17 cellular contexts compared by ENCODE assay signal in the genomic region with DNA sequence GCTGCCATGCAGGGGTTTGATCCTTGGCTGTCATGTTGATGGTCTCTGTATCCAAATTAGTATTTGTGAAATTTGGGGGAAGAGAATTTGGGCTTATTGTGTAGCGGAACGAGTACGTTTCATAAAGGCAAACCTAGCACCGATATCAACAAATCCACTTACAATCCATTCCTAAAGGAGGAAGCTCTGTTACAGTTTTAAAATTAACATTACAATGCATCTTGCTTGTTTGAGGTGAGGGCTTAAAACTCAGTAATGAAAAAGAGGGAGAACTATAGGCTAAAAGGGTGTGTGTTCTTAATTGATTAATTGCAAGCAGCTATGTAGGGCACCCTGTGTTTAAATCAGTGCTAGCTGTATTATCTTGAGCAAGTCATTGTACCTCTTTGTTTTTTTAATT. TPM values are rescaled to one million over a fixed set of nuclear protein-coding genes. Genes with fewer than 3 reads are reported as not detected.
A peak's percentile ranks its signal among the peaks of the same experiment; 100 is the strongest.
DNase-seq lines count a peak whose midpoint lies in the region; ATAC-seq and TF ChIP-seq lines count a peak whose summit lies in the region.
"Had no signal": no experiment of that assay in that cellular context is flagged by ENCODE, and none has a peak within 500 bp of the region (broad histone marks: within the 10 kb centered on the region; RNA-seq: fewer than 3 reads in every experiment).

No MANE protein-coding gene starts in this region.

- H3K27me3 ChIP-seq in PC-3 (ENCODE audit: low read length) (no peaks in the 10 kb centered on the region), esophagus muscularis mucosa (no peaks in the 10 kb centered on the region), thoracic aorta (replicated peaks; ENCODE audit: insufficient read depth) (no peaks in the 10 kb centered on the region)
- H3K27me3 ChIP-seq: right lobe of liver had no signal

- TF ChIP-seq EP300 in esophagus muscularis mucosa (IDR thresholded peaks at IDR 0.05): no peak

- H3K4me2 ChIP-seq in PC-3 (ENCODE audit: low read length): no peak overlapping the region
- H3K4me2 ChIP-seq: KMS-11 had no signal

- TF ChIP-seq CTCF in PC-3 (conservative IDR thresholded peaks at IDR 0.05; ENCODE audit: low read depth, low read length): no peak
- no peak for TF ChIP-seq CTCF in esophagus muscularis mucosa (IDR thresholded peaks at IDR 0.05)
- TF ChIP-seq CTCF in thoracic aorta (IDR thresholded peaks at IDR 0.05): no peak

- H3K27ac Mint-ChIP-seq in activated T-cell treated with anti-CD3 and anti-CD28 coated beads, Interleukin-2, amount 50 U/mL, for 24 hours: peak overlapping the region; percentile 74
- H3K27ac Mint-ChIP-seq: activated T-helper 2 cell treated with anti-CD3 and anti-CD28 coated beads, Interferon-gamma antibody, Interleukin-2, Interleukin-4, amounts not matched to agents 10 μg/mL and 5 μg/mL and 100 μg/mL, durations not matched to agents 14 hours and 24 hours and 36 hours had no signal

- no peak for DNase-seq in activated T-cell treated with anti-CD3 and anti-CD28 coated beads, Interleukin-2, amount 50 U/mL, for 24 hours
- DNase-seq in activated T-cell treated with anti-CD3 and anti-CD28 coated beads, Interleukin-2, amount 50 U/mL, for 1 hour: no peak
- DNase-seq in PC-3 (no peak), esophagus muscularis mucosa (ENCODE audit: extremely low spot score) (no peak), thoracic aorta (ENCODE audit: low spot score) (no peak), DMS 273 treated with DMSO at 0.1 percent for 48 hours (lab: John Stamatoyannopoulos, UW) (no peak)
- no peak for DNase-seq in effector CD8-positive, alpha-beta T cell (lab: John Stamatoyannopoulos, UW)
- DNase-seq: ACHN, DMS53, islet precursor cell, NCI-H1694, NCI-H524, right lobe of liver, T-helper 9 cell had no signal

- 93% methylated on average over 4 of the region's 4 CpGs for WGBS in esophagus muscularis mucosa

- H3K9ac ChIP-seq in PC-3 (ENCODE audit: low read length): 0 out of 2 replicates have a peak overlapping the region, but pooled peaks have one; percentile 12
- H3K9ac ChIP-seq: KMS-11 had no signal

- peaks cover 15% of the 10 kb centered on the region for H3F3A ChIP-seq in PC-3 (ENCODE audit: low read length, unreplicated experiment)

- peaks cover 78% of the 10 kb centered on the region for H3K79me2 ChIP-seq in PC-3 (ENCODE audit: low read length)

- H4K20me1 ChIP-seq in PC-3 (ENCODE audit: low read length): no peaks in the 10 kb centered on the region

- no peak for TF ChIP-seq POLR2A in esophagus muscularis mucosa (IDR thresholded peaks at IDR 0.05; ENCODE audit: low read depth)

- H3K4me3 ChIP-seq in PC-3 (ENCODE audit: low read length) (no peak overlapping the region), esophagus muscularis mucosa (no peak overlapping the region), thoracic aorta (peak overlapping the region; percentile 26)
- H3K4me3 ChIP-seq: right lobe of liver had no signal

- H3K4me3 Mint-ChIP-seq in activated T-cell treated with anti-CD3 and anti-CD28 coated beads, Interleukin-2, amount 50 U/mL, for 24 hours: no peak overlapping the region

- no peaks in the 10 kb centered on the region for H3K9me2 ChIP-seq in PC-3 (replicated peaks; ENCODE audit: low read length)

- no peaks in the 10 kb centered on the region for H3K27me3 Mint-ChIP-seq in activated T-cell treated with anti-CD3 and anti-CD28 coated beads, Interleukin-2, amount 50 U/mL, for 24 hours

- peaks cover 80% of the 10 kb centered on the region for H3K4me1 Mint-ChIP-seq in activated T-cell treated with anti-CD3 and anti-CD28 coated beads, Interleukin-2, amount 50 U/mL, for 24 hours (ENCODE audit: low read depth)

- no peaks in the 10 kb centered on the region for H3K9me3 ChIP-seq in PC-3 (ENCODE audit: low read length)
- no peaks in the 10 kb centered on the region for H3K9me3 ChIP-seq in esophagus muscularis mucosa
- no peaks in the 10 kb centered on the region for H3K9me3 ChIP-seq in thoracic aorta
- H3K9me3 ChIP-seq: right lobe of liver had no signal

- peak overlapping the region; percentile 97 for H3K27ac ChIP-seq in PC-3 (ENCODE audit: low read length)
- peak overlapping the region; percentile 75 to 85 (median 80) for H3K27ac ChIP-seq in esophagus muscularis mucosa (replicated peaks in 1 of 4)
- peak overlapping the region; percentile 80 to 87 for H3K27ac ChIP-seq in thoracic aorta
- H3K27ac ChIP-seq: KMS-11 had no signal

- BruUV-seq in PC-3 (replicated peaks; lab: Mats Ljungman, UMichigan): no TSS peak

- POLR2A ChIA-PET in PC-3 (lab: Charles Lee; ENCODE audit: unreplicated experiment): interaction anchor here (0.6 kb wide), 1 partner anchor 15 kb away, joined by 3 read pairs; no protein-coding TSS in a partner anchor

- H3K36me3 Mint-ChIP-seq in activated T-cell treated with anti-CD3 and anti-CD28 coated beads, Interleukin-2, amount 50 U/mL, for 24 hours (ENCODE audit: low read depth): peaks cover 31% of the 10 kb centered on the region

- ATAC-seq in PC-3: no peak
- ATAC-seq in thoracic aorta (ENCODE audit: insufficient number of reproducible peaks, low FRiP score, low read depth): no peak
- ATAC-seq in HG02973 (IDR thresholded peaks at IDR 0.05; ENCODE audit: unreplicated experiment): no peak
- ATAC-seq: right lobe of liver had no signal

- peaks cover 62% of the 10 kb centered on the region for H3K4me1 ChIP-seq in PC-3 (ENCODE audit: insufficient read depth, low read length)
- H3K4me1 ChIP-seq in esophagus muscularis mucosa: peaks cover 52 to 92% (median 89%) of the 10 kb centered on the region in 4 donors
- H3K4me1 ChIP-seq in thoracic aorta (ENCODE audit: control insufficient read depth in 1 of 2, low read depth in 2 of 2): peaks cover 68 to 97% of the 10 kb centered on the region in 2 donors

- intact Hi-C loops in PC-3 (cut with micrococcal nuclease): loop anchor here (2.0 kb wide), 1 partner anchor 55 kb away; no protein-coding TSS in a partner anchor
- intact Hi-C loops in esophagus muscularis mucosa (cut with DNase I): no loop called here

- H3K36me3 ChIP-seq in PC-3 (ENCODE audit: low read depth, low read length) (no peaks in the 10 kb centered on the region), esophagus muscularis mucosa (no peaks in the 10 kb centered on the region), thoracic aorta (no peaks in the 10 kb centered on the region)
- H3K36me3 ChIP-seq: right lobe of liver had no signal

- CTCF ChIA-PET in PC-3 (lab: Charles Lee): no interaction called here

- no peak overlapping the region for H2AFZ ChIP-seq in PC-3 (ENCODE audit: low read length)

- no peaks in the 10 kb centered on the region for H3K9me3 Mint-ChIP-seq in activated T-cell treated with anti-CD3 and anti-CD28 coated beads, Interleukin-2, amount 50 U/mL, for 24 hours
- H3K9me3 Mint-ChIP-seq: activated T-helper 2 cell treated with anti-CD3 and anti-CD28 coated beads, Interferon-gamma antibody, Interleukin-2, Interleukin-4, amounts not matched to agents 10 μg/mL and 5 μg/mL and 100 μg/mL, durations not matched to agents 14 hours and 24 hours and 36 hours had no signal

RNA-seq across cellular contexts. Expression of a gene that starts 13.7 kb away (rescaled TPM):
- 13.4 and 19.1 TPM in 2 replicates for total RNA-seq in PC-3 (2014; rRNA removed)
- total RNA-seq in esophagus muscularis mucosa: 100 to 1,000 TPM; 124 to 299 (median 229) TPM
- 100 to 1,000 TPM; 126 to 149 TPM for total RNA-seq in thoracic aorta
